In genomic region chr21:45496151-45496967, GRCh38 we compare ENCODE assay signal across 19 cellular contexts. TPM values are rescaled to one million over a fixed set of nuclear protein-coding genes. Genes with fewer than 3 reads are reported as not detected.
DNase-seq lines count a peak whose midpoint lies in the region; ATAC-seq and TF ChIP-seq lines count a peak whose summit lies in the region.
"Had no signal": no experiment of that assay in that cellular context is flagged by ENCODE, and none has a peak within 500 bp of the region (broad histone marks: within the 10 kb centered on the region; RNA-seq: fewer than 3 reads in every experiment).

No MANE protein-coding gene starts in this region.

- no peak for TF ChIP-seq POLR2A in heart left ventricle (IDR thresholded peaks at IDR 0.05)

- no peak overlapping the region for H3K27ac ChIP-seq in heart left ventricle
- H3K27ac ChIP-seq in left ventricle myocardium inferior (replicated peaks), result no peak overlapping the region
- no peak overlapping the region for H3K27ac ChIP-seq in right cardiac atrium (ENCODE audit: low read length)
- H3K27ac ChIP-seq in neutrophil, result peak overlapping the region; percentile 7
- no peak overlapping the region for H3K27ac ChIP-seq in aorta (ENCODE audit: low read depth in 1 of 2, low read length in 2 of 2)
- H3K27ac ChIP-seq: BLaER1 treated with 17β-estradiol and CSF1 and Interleukin-3, amounts not matched to agents 10 nM and 100 nM had no signal

- H3K4me1 ChIP-seq in heart left ventricle (no peaks in the 10 kb centered on the region), left ventricle myocardium inferior (no peaks in the 10 kb centered on the region), right cardiac atrium (ENCODE audit: control insufficient read depth, insufficient read depth, low read length) (no peaks in the 10 kb centered on the region), neutrophil (ENCODE audit: control insufficient read depth in 1 of 2, insufficient read depth in 1 of 2, low read depth in 1 of 2, low read length in 1 of 2) (peaks cover 0 to 8% of the 10 kb centered on the region in 2 experiments), aorta (ENCODE audit: control insufficient read depth in 1 of 2, insufficient read depth in 2 of 2, low read length in 2 of 2) (no peaks in the 10 kb centered on the region)

- H3K4me3 ChIP-seq in heart left ventricle, result no peak overlapping the region
- no peak overlapping the region for H3K4me3 ChIP-seq in left ventricle myocardium inferior
- H3K4me3 ChIP-seq in right cardiac atrium (ENCODE audit: low read length), result no peak overlapping the region
- no peak overlapping the region for H3K4me3 ChIP-seq in neutrophil (ENCODE audit: low read depth in 1 of 2, low read length in 1 of 2)
- H3K4me3 ChIP-seq in aorta (ENCODE audit: low read length in 2 of 2), result no peak overlapping the region
- H3K4me3 ChIP-seq: BLaER1 treated with 17β-estradiol and CSF1 and Interleukin-3, amounts not matched to agents 10 nM and 100 nM had no signal

- H3K27me3 ChIP-seq in heart left ventricle (no peaks in the 10 kb centered on the region), left ventricle myocardium inferior (ENCODE audit: low read depth) (no peaks in the 10 kb centered on the region), right cardiac atrium (ENCODE audit: control insufficient read depth, insufficient read depth) (no peaks in the 10 kb centered on the region), neutrophil (no peaks in the 10 kb centered on the region), aorta (ENCODE audit: control insufficient read depth in 1 of 2, insufficient read depth in 2 of 2, low read length in 1 of 2) (no peaks in the 10 kb centered on the region)
- H3K27me3 ChIP-seq: BLaER1 treated with 17β-estradiol and CSF1 and Interleukin-3, amounts not matched to agents 10 nM and 100 nM had no signal

- ATAC-seq in heart left ventricle (no peak), right cardiac atrium (no peak), aorta (ENCODE audit: low FRiP score) (no peak)

- 88 to 92% (median 92%) methylated on average over 16 to 18 of the region's 18 CpGs for WGBS in heart left ventricle, 4 donors
- 86% methylated on average over 18 of the region's 18 CpGs for WGBS in right cardiac atrium
- 87 to 88% methylated on average over 16 to 18 of the region's 18 CpGs for WGBS in aorta, 2 donors

- no peak for TF ChIP-seq CTCF in heart left ventricle (IDR thresholded peaks at IDR 0.05)
- no peak for TF ChIP-seq CTCF in left ventricle myocardium inferior (IDR thresholded peaks at IDR 0.05; ENCODE audit: borderline replicate concordance)
- TF ChIP-seq CTCF in neutrophil (IDR thresholded peaks at IDR 0.05), result no peak

- H3K36me3 ChIP-seq in heart left ventricle (peaks cover 0 to 77% (median 49%) of the 10 kb centered on the region in 9 donors), left ventricle myocardium inferior (peaks cover 76% of the 10 kb centered on the region), neutrophil (peaks cover 82% of the 10 kb centered on the region), aorta (ENCODE audit: control insufficient read depth in 1 of 2, insufficient read depth in 2 of 2, low read length in 1 of 2) (peaks cover 0 to 8% of the 10 kb centered on the region in 2 donors)

- intact Hi-C loops in heart left ventricle (cut with DNase I), result no loop called here
- intact Hi-C loops in left ventricle myocardium inferior (cut with micrococcal nuclease), result no loop called here
- intact Hi-C loops in right cardiac atrium (cut with DNase I), result no loop called here
- intact Hi-C loops in aorta (cut with DNase I), result no loop called here

- no peaks in the 10 kb centered on the region for H3K9me3 ChIP-seq in heart left ventricle
- no peaks in the 10 kb centered on the region for H3K9me3 ChIP-seq in left ventricle myocardium inferior (replicated peaks)
- no peaks in the 10 kb centered on the region for H3K9me3 ChIP-seq in right cardiac atrium (ENCODE audit: control insufficient read depth, low read length)
- H3K9me3 ChIP-seq in neutrophil, result no peaks in the 10 kb centered on the region
- H3K9me3 ChIP-seq in aorta (ENCODE audit: control insufficient read depth, low read length), result no peaks in the 10 kb centered on the region

- DNase-seq in heart left ventricle (peak in 3 of 5 donors; percentile 12 to 51 (median 23)), left ventricle myocardium inferior (no peak), right cardiac atrium (peak; percentile 8 to 43 (median 30)), aorta (peak; percentile 27 to 69), NCI-H446 treated with DMSO at 0.1 percent for 48 hours (lab: John Stamatoyannopoulos, UW) (no peak), NCI-H1694 (lab: John Stamatoyannopoulos, UW) (no peak), occipital lobe (lab: John Stamatoyannopoulos, UW) (no peak)
- DNase-seq: DMS 273 treated with DMSO at 0.1 percent for 48 hours; GF-D8; HFFc6; Kasumi-1; MM.1S; NCI-H1092 treated with DMSO at 0.1 percent for 48 hours; NCI-H187; NCI-H345; NCI-H69; NK-92 treated with Interleukin-12 subunit alpha and Interleukin-12 subunit beta, amount 100 ng/mL, for 24 hours had no signal

RNA-seq across cellular contexts. Expression of gene SLC19A1, which starts 45.9 kb away (rescaled TPM):
- total RNA-seq in heart left ventricle (1 to 10 TPM; 2.4 to 7.0 (median 3.0) TPM), left ventricle myocardium inferior (4.9 TPM), right cardiac atrium (1 to 10 TPM; 2.3 to 5.0 (median 3.8) TPM), aorta (1 to 10 TPM; 6.2 to 8.4 TPM), occipital lobe (10.8 TPM)
- polyA plus RNA-seq in heart left ventricle (1 to 10 TPM; 3.5 to 4.3 TPM), right cardiac atrium (3.9 TPM), aorta (10 to 100 TPM in 1 of 2 donors, 1 to 10 TPM in 1; 4.5 to 32.5 TPM)

Comparison
In these comparisons a context has a peak if more than half of its experiments do, and no peak if none do; other contexts are left out.
1. DNase-seq: peak in heart left ventricle (3 of 5), right cardiac atrium (3 of 3) and aorta (2 of 2); none in left ventricle myocardium inferior (single experiment), NCI-H446 treated with DMSO at 0.1 percent for 48 hours (single experiment), NCI-H1694 (single experiment) and occipital lobe (single experiment).